In genomic region chr2:122863516-122863915, GRCh38 we compare ENCODE assay signal across 18 cellular contexts.
DNase-seq lines count a peak whose midpoint lies in the region; ATAC-seq and TF ChIP-seq lines count a peak whose summit lies in the region.
"Had no signal": no experiment of that assay in that cellular context is flagged by ENCODE, and none has a peak within 500 bp of the region (broad histone marks: within the 10 kb centered on the region; RNA-seq: fewer than 3 reads in every experiment).

No MANE protein-coding gene starts in this region.

- ATAC-seq in GM18870 (IDR thresholded peaks at IDR 0.05; ENCODE audit: unreplicated experiment) (peak; percentile 90), HG02678 (IDR thresholded peaks at IDR 0.05; ENCODE audit: unreplicated experiment) (peak; percentile 82)
- ATAC-seq: heart right ventricle; lower lobe of right lung; right lobe of liver; stimulated activated naive CD8-positive, alpha-beta T cell treated with anti-CD3 and anti-CD28 coated beads, Interleukin-15, amount 100 ng/mL, for 72 hours; upper lobe of right lung had no signal

- intact Hi-C loops in Calu3 (cut with micrococcal nuclease; ENCODE audit: unreplicated experiment) = no loop called here

- DNase-seq in G401 (ENCODE audit: low spot score) = peak; percentile 20
- peak; percentile 86 for DNase-seq in NCI-H1694 treated with DMSO at 0.1 percent for 48 hours (lab: John Stamatoyannopoulos, UW)
- DNase-seq in Peyer's patch = no peak
- no peak for DNase-seq in WERI-Rb-1
- no peak for DNase-seq in Calu3
- no peak for DNase-seq in activated naive CD4-positive, alpha-beta T cell treated with anti-CD3 and anti-CD28 coated beads, Interleukin-2, amount 10 ng/mL, durations not matched to agents 7 days and 5 days
- DNase-seq: activated CD4-positive, alpha-beta T cell treated with anti-CD3 and anti-CD28 coated beads, Interleukin-2, amount 50 U/mL, for 1 hour; activated naive CD4-positive, alpha-beta T cell treated with anti-CD3 and anti-CD28 coated beads, Interleukin-2, amount 50 U/mL, for 16 hours; DND-41; heart right ventricle; lower lobe of right lung; NCI-H146; NCI-H510A treated with DMSO at 0.1 percent for 48 hours; right lobe of liver; stimulated activated naive CD8-positive, alpha-beta T cell treated with anti-CD3 and anti-CD28 coated beads, Interleukin-15, amount 100 ng/mL, for 72 hours; upper lobe of right lung had no signal

- H3K36me3 ChIP-seq in Peyer's patch (no peaks in the 10 kb centered on the region), WERI-Rb-1 (no peaks in the 10 kb centered on the region)
- H3K36me3 ChIP-seq: heart right ventricle, lower lobe of right lung, right lobe of liver, upper lobe of right lung had no signal

- H3K27ac ChIP-seq in Peyer's patch (no peak overlapping the region), WERI-Rb-1 (no peak overlapping the region)
- H3K27ac ChIP-seq: heart right ventricle, lower lobe of right lung, right lobe of liver, upper lobe of right lung had no signal

- no peak overlapping the region for H3K4me3 ChIP-seq in Peyer's patch
- H3K4me3 ChIP-seq in WERI-Rb-1 (ENCODE audit: low read depth, low read length) = no peak overlapping the region
- H3K4me3 ChIP-seq: heart right ventricle, lower lobe of right lung, right lobe of liver, upper lobe of right lung had no signal

- BruUV-seq in Calu3 (replicated peaks; lab: Mats Ljungman, UMichigan) = no TSS peak

- TF ChIP-seq CTCF in Peyer's patch (IDR thresholded peaks at IDR 0.05) (no peak), WERI-Rb-1 (IDR thresholded peaks at IDR 0.05; ENCODE audit: low read depth, low read length) (no peak), Calu3 (IDR thresholded peaks at IDR 0.05; ENCODE audit: unreplicated experiment) (no peak)

- CTCF ChIA-PET in Calu3 (lab: Charles Lee) = no interaction called here
- CTCF ChIA-PET in activated naive CD4-positive, alpha-beta T cell treated with anti-CD3 and anti-CD28 coated beads, Interleukin-2, amount 10 ng/mL, durations not matched to agents 7 days and 5 days (lab: Charles Lee) = no interaction called here

- H3K27me3 ChIP-seq in Peyer's patch (no peaks in the 10 kb centered on the region), WERI-Rb-1 (ENCODE audit: insufficient read depth, low read depth, severe bottlenecking) (no peaks in the 10 kb centered on the region)
- H3K27me3 ChIP-seq: heart right ventricle, right lobe of liver, upper lobe of right lung had no signal

- H3K27me3 Mint-ChIP-seq in Calu3 (ENCODE audit: unreplicated experiment) = no peaks in the 10 kb centered on the region
- no peaks in the 10 kb centered on the region for H3K27me3 Mint-ChIP-seq in activated naive CD4-positive, alpha-beta T cell treated with anti-CD3 and anti-CD28 coated beads, Interleukin-2, amount 10 ng/mL, durations not matched to agents 7 days and 5 days
- H3K27me3 Mint-ChIP-seq: stimulated activated naive CD8-positive, alpha-beta T cell treated with anti-CD3 and anti-CD28 coated beads, Interleukin-15, amount 100 ng/mL, for 72 hours had no signal

- no peak for TF ChIP-seq POLR2A in Peyer's patch (IDR thresholded peaks at IDR 0.05)

- H3K36me3 Mint-ChIP-seq in Calu3 (ENCODE audit: insufficient read depth, unreplicated experiment) = no peaks in the 10 kb centered on the region
- no peaks in the 10 kb centered on the region for H3K36me3 Mint-ChIP-seq in activated naive CD4-positive, alpha-beta T cell treated with anti-CD3 and anti-CD28 coated beads, Interleukin-2, amount 10 ng/mL, durations not matched to agents 7 days and 5 days

- H3K4me1 ChIP-seq in Peyer's patch = no peaks in the 10 kb centered on the region
- H3K4me1 ChIP-seq: heart right ventricle, lower lobe of right lung, right lobe of liver, upper lobe of right lung had no signal

- no peaks in the 10 kb centered on the region for H3K4me1 Mint-ChIP-seq in Calu3 (ENCODE audit: low read depth, unreplicated experiment)
- H3K4me1 Mint-ChIP-seq in activated naive CD4-positive, alpha-beta T cell treated with anti-CD3 and anti-CD28 coated beads, Interleukin-2, amount 10 ng/mL, durations not matched to agents 7 days and 5 days = no peaks in the 10 kb centered on the region
- H3K4me1 Mint-ChIP-seq: stimulated activated naive CD8-positive, alpha-beta T cell treated with anti-CD3 and anti-CD28 coated beads, Interleukin-15, amount 100 ng/mL, for 72 hours had no signal

- H3K9me3 Mint-ChIP-seq in Calu3 (ENCODE audit: low read depth, unreplicated experiment) = peaks cover 14% of the 10 kb centered on the region
- peaks cover 19% of the 10 kb centered on the region for H3K9me3 Mint-ChIP-seq in activated naive CD4-positive, alpha-beta T cell treated with anti-CD3 and anti-CD28 coated beads, Interleukin-2, amount 10 ng/mL, durations not matched to agents 7 days and 5 days

- no peak overlapping the region for H3K4me3 Mint-ChIP-seq in Calu3 (ENCODE audit: low read depth, unreplicated experiment)
- no peak overlapping the region for H3K4me3 Mint-ChIP-seq in activated naive CD4-positive, alpha-beta T cell treated with anti-CD3 and anti-CD28 coated beads, Interleukin-2, amount 10 ng/mL, durations not matched to agents 7 days and 5 days
- H3K4me3 Mint-ChIP-seq: stimulated activated naive CD8-positive, alpha-beta T cell treated with anti-CD3 and anti-CD28 coated beads, Interleukin-15, amount 100 ng/mL, for 72 hours had no signal

- no peak overlapping the region for H3K27ac Mint-ChIP-seq in Calu3 (ENCODE audit: unreplicated experiment)
- H3K27ac Mint-ChIP-seq in activated naive CD4-positive, alpha-beta T cell treated with anti-CD3 and anti-CD28 coated beads, Interleukin-2, amount 10 ng/mL, durations not matched to agents 7 days and 5 days = no peak overlapping the region
- H3K27ac Mint-ChIP-seq: stimulated activated naive CD8-positive, alpha-beta T cell treated with anti-CD3 and anti-CD28 coated beads, Interleukin-15, amount 100 ng/mL, for 72 hours had no signal

- in situ Hi-C loops in G401 (cut with HindIII; ENCODE audit: low sequenced_read_pairs) = no loop called here

- no peaks in the 10 kb centered on the region for H3K9me3 ChIP-seq in Peyer's patch
- H3K9me3 ChIP-seq in WERI-Rb-1 (ENCODE audit: severe bottlenecking) = no peaks in the 10 kb centered on the region
- H3K9me3 ChIP-seq: lower lobe of right lung, right lobe of liver, upper lobe of right lung had no signal

Comparison
In these comparisons a context has a peak if more than half of its experiments do, and no peak if none do; other contexts are left out.
1. DNase-seq: peak in G401 (single experiment) and NCI-H1694 treated with DMSO at 0.1 percent for 48 hours (single experiment); none in Peyer's patch (0 of 3), WERI-Rb-1 (single experiment), Calu3 (single experiment) and activated naive CD4-positive, alpha-beta T cell treated with anti-CD3 and anti-CD28 coated beads, Interleukin-2, amount 10 ng/mL, durations not matched to agents 7 days and 5 days (single experiment).